In the genomic region with DNA sequence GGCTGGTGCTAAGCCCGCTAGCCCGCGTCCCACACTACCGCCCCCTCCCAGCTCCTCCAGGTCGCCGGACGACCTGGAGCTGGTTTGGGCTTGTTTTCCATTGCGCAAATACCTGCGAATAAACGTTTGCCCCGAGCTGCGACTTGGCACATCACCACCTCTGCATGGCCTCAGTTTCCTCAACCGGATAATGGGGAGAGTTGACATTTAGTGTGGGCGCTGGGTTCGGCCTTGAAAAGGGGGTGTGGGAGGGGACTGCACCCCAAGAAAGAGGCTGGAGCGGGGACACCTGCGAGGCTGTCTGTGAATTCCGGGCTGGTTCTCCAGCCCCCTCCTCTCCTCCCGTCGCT, we compare ENCODE assay signal across 8 cellular contexts. TPM values are rescaled to one million over a fixed set of nuclear protein-coding genes. Genes with fewer than 3 reads are reported as not detected.
DNase-seq lines count a peak whose midpoint lies in the region; ATAC-seq and TF ChIP-seq lines count a peak whose summit lies in the region.

No MANE protein-coding gene starts in this region.

- H3F3A ChIP-seq in SU-DHL-6 (ENCODE audit: insufficient read depth), result peaks cover 4% of the 10 kb centered on the region; the same call in 1 of the 2 replicates

- H3K9ac ChIP-seq in SU-DHL-6 (ENCODE audit: low read length), result peak overlapping the region; percentile 57

- TF ChIP-seq EP300 in esophagus muscularis mucosa (IDR thresholded peaks at IDR 0.05), result no peak

- ATAC-seq in GM21367 (IDR thresholded peaks at IDR 0.05; ENCODE audit: unreplicated experiment), result no peak

- TF ChIP-seq CTCF in SU-DHL-6 (IDR thresholded peaks at IDR 0.05; ENCODE audit: insufficient read depth, low read length, poor library complexity, severe bottlenecking) (no peak), esophagus muscularis mucosa (IDR thresholded peaks at IDR 0.05) (no peak), progenitor cell of endocrine pancreas (IDR thresholded peaks at IDR 0.05; ENCODE audit: unreplicated experiment) (no peak)

- H3K27ac ChIP-seq in SU-DHL-6 (ENCODE audit: low read depth, low read length), result no peak overlapping the region
- H3K27ac ChIP-seq in esophagus muscularis mucosa (replicated peaks in 1 of 4), result peak overlapping the region; percentile 97 to 99 (median 98)

- H2AFZ ChIP-seq in SU-DHL-6 (ENCODE audit: low read depth, low read length, severe bottlenecking), result peak overlapping the region; percentile 66

- H3K4me1 ChIP-seq in esophagus muscularis mucosa, result peaks cover 21 to 46% (median 42%) of the 10 kb centered on the region in 4 donors

- peaks cover 4% of the 10 kb centered on the region for H3K36me3 Mint-ChIP-seq in activated CD4-positive, alpha-beta T cell treated with anti-CD3 and anti-CD28 coated beads, Interleukin-2, amount 10 ng/mL, durations not matched to agents 7 days and 5 days (ENCODE audit: low read depth)
- no peaks in the 10 kb centered on the region for H3K36me3 Mint-ChIP-seq in progenitor cell of endocrine pancreas (ENCODE audit: insufficient read depth)

- H3K27me3 Mint-ChIP-seq in activated CD4-positive, alpha-beta T cell treated with anti-CD3 and anti-CD28 coated beads, Interleukin-2, amount 10 ng/mL, durations not matched to agents 7 days and 5 days, result no peaks in the 10 kb centered on the region
- no peaks in the 10 kb centered on the region for H3K27me3 Mint-ChIP-seq in progenitor cell of endocrine pancreas

- H3K9me3 Mint-ChIP-seq in activated CD4-positive, alpha-beta T cell treated with anti-CD3 and anti-CD28 coated beads, Interleukin-2, amount 10 ng/mL, durations not matched to agents 7 days and 5 days, result peaks cover 2% of the 10 kb centered on the region
- no peaks in the 10 kb centered on the region for H3K9me3 Mint-ChIP-seq in progenitor cell of endocrine pancreas (ENCODE audit: low read depth)

- peak overlapping the region; percentile 63 for H3K4me2 ChIP-seq in SU-DHL-6 (ENCODE audit: low read depth, low read length, poor library complexity, severe bottlenecking)

- no peaks in the 10 kb centered on the region for H4K20me1 ChIP-seq in SU-DHL-6 (ENCODE audit: low read depth, low read length)

- WGBS in esophagus muscularis mucosa, result under 1% methylated on average over 11 of the region's 20 CpGs

- intact Hi-C loops in esophagus muscularis mucosa (cut with DNase I), result no loop called here

- H3K9me2 ChIP-seq in SU-DHL-6 (replicated peaks; ENCODE audit: insufficient read depth, low read length), result no peaks in the 10 kb centered on the region

- H3K9me3 ChIP-seq in SU-DHL-6 (ENCODE audit: insufficient read depth, low read length) (no peaks in the 10 kb centered on the region), esophagus muscularis mucosa (no peaks in the 10 kb centered on the region)

- POLR2A ChIA-PET in activated CD4-positive, alpha-beta T cell treated with anti-CD3 and anti-CD28 coated beads, Interleukin-2, amount 10 ng/mL, durations not matched to agents 7 days and 5 days (lab: Charles Lee), result interaction anchor here (0.6 to 4.7 kb wide), 3 partner anchors 12 to 36 kb away, joined by 3 to 92 read pairs (median 9); a partner anchor contains a TSS

- H3K4me1 Mint-ChIP-seq in activated CD4-positive, alpha-beta T cell treated with anti-CD3 and anti-CD28 coated beads, Interleukin-2, amount 10 ng/mL, durations not matched to agents 7 days and 5 days, result peaks cover 75% of the 10 kb centered on the region
- H3K4me1 Mint-ChIP-seq in progenitor cell of endocrine pancreas (ENCODE audit: low read depth), result peaks cover 14% of the 10 kb centered on the region

- DNase-seq in activated CD4-positive, alpha-beta T cell treated with anti-CD3 and anti-CD28 coated beads, Interleukin-2, amount 10 ng/mL, durations not matched to agents 7 days and 5 days, result peak; percentile 47
- DNase-seq in activated CD4-positive, alpha-beta T cell treated with anti-CD3 and anti-CD28 coated beads, Interleukin-2, amount 50 U/mL, for 1 hour, result no peak
- DNase-seq in esophagus muscularis mucosa (ENCODE audit: extremely low spot score), result no peak
- no peak for DNase-seq in progenitor cell of endocrine pancreas (ENCODE audit: low spot score, unreplicated experiment)
- DNase-seq in COLO829 (ENCODE audit: low spot score), result no peak
- no peak for DNase-seq in NCI-H345 (lab: John Stamatoyannopoulos, UW)

- H3K27me3 ChIP-seq in SU-DHL-6 (ENCODE audit: low read length) (no peaks in the 10 kb centered on the region), esophagus muscularis mucosa (no peaks in the 10 kb centered on the region)

- peak overlapping the region; percentile 95 for H3K27ac Mint-ChIP-seq in activated CD4-positive, alpha-beta T cell treated with anti-CD3 and anti-CD28 coated beads, Interleukin-2, amount 10 ng/mL, durations not matched to agents 7 days and 5 days
- peak overlapping the region; percentile 94 for H3K27ac Mint-ChIP-seq in progenitor cell of endocrine pancreas

- H3K36me3 ChIP-seq in SU-DHL-6 (ENCODE audit: low read length), result no peaks in the 10 kb centered on the region
- no peaks in the 10 kb centered on the region for H3K36me3 ChIP-seq in esophagus muscularis mucosa

- H3K4me3 ChIP-seq in SU-DHL-6 (ENCODE audit: insufficient read depth, low read length, poor library complexity, severe bottlenecking) (peak overlapping the region; percentile 53), esophagus muscularis mucosa (peak overlapping the region; percentile 56 to 77 (median 72))

- CTCF ChIA-PET in activated CD4-positive, alpha-beta T cell treated with anti-CD3 and anti-CD28 coated beads, Interleukin-2, amount 10 ng/mL, durations not matched to agents 7 days and 5 days (lab: Charles Lee), result interaction anchor here (0.7 to 3.6 kb wide), 9 partner anchors 9 to 230 kb away, joined by 3 to 69 read pairs (median 9); a partner anchor contains a TSS

- H3K79me2 ChIP-seq in SU-DHL-6 (ENCODE audit: insufficient read depth, low read length), result no peaks in the 10 kb centered on the region

- H3K4me3 Mint-ChIP-seq in activated CD4-positive, alpha-beta T cell treated with anti-CD3 and anti-CD28 coated beads, Interleukin-2, amount 10 ng/mL, durations not matched to agents 7 days and 5 days, result peak overlapping the region; percentile 93
- peak overlapping the region; percentile 82 for H3K4me3 Mint-ChIP-seq in progenitor cell of endocrine pancreas (ENCODE audit: low read depth)

- TF ChIP-seq POLR2A in esophagus muscularis mucosa (IDR thresholded peaks at IDR 0.05; ENCODE audit: low read depth), result peak; percentile 6

RNA-seq across cellular contexts. Expression of a gene that starts 11.0 kb away (rescaled TPM):
- total RNA-seq in activated CD4-positive, alpha-beta T cell treated with anti-CD3 and anti-CD28 coated beads, Interleukin-2, amount 10 ng/mL, durations not matched to agents 7 days and 5 days, result 100 to 1,000 TPM; 343 to 347 TPM
- total RNA-seq in esophagus muscularis mucosa (100 to 1,000 TPM; 325 to 457 (median 403) TPM), progenitor cell of endocrine pancreas (158 and 168 TPM in 2 replicates)

RNA-seq across cellular contexts. Expression of a gene that starts 18.2 kb away (rescaled TPM):
- 1 to 10 TPM; 6.3 to 7.2 TPM for total RNA-seq in activated CD4-positive, alpha-beta T cell treated with anti-CD3 and anti-CD28 coated beads, Interleukin-2, amount 10 ng/mL, durations not matched to agents 7 days and 5 days
- total RNA-seq in esophagus muscularis mucosa (1 to 10 TPM in 3 of 4 donors, under 1 TPM in 1; 0.52 to 2.5 (median 1.3) TPM), progenitor cell of endocrine pancreas (10.5 and 10.9 TPM in 2 replicates)

RNA-seq across cellular contexts. Expression of a gene that starts 30.4 kb away (rescaled TPM):
- 100 to 1,000 TPM; 156 to 181 TPM for total RNA-seq in activated CD4-positive, alpha-beta T cell treated with anti-CD3 and anti-CD28 coated beads, Interleukin-2, amount 10 ng/mL, durations not matched to agents 7 days and 5 days
- 100 to 1,000 TPM in 1 of 4 donors, 10 to 100 TPM in 3; 86.8 to 116 (median 93.9) TPM for total RNA-seq in esophagus muscularis mucosa
- total RNA-seq in progenitor cell of endocrine pancreas, result 150 and 154 TPM in 2 replicates

RNA-seq across cellular contexts. Expression of a gene that starts 48.0 kb away (rescaled TPM):
- 10 to 100 TPM; 24.1 to 24.8 TPM for total RNA-seq in activated CD4-positive, alpha-beta T cell treated with anti-CD3 and anti-CD28 coated beads, Interleukin-2, amount 10 ng/mL, durations not matched to agents 7 days and 5 days
- total RNA-seq in esophagus muscularis mucosa (10 to 100 TPM; 15.0 to 50.3 (median 28.0) TPM), progenitor cell of endocrine pancreas (43.5 and 51.3 TPM in 2 replicates)
